Comparison of ENCODE assay signal across 8 cellular contexts in the genomic region with DNA sequence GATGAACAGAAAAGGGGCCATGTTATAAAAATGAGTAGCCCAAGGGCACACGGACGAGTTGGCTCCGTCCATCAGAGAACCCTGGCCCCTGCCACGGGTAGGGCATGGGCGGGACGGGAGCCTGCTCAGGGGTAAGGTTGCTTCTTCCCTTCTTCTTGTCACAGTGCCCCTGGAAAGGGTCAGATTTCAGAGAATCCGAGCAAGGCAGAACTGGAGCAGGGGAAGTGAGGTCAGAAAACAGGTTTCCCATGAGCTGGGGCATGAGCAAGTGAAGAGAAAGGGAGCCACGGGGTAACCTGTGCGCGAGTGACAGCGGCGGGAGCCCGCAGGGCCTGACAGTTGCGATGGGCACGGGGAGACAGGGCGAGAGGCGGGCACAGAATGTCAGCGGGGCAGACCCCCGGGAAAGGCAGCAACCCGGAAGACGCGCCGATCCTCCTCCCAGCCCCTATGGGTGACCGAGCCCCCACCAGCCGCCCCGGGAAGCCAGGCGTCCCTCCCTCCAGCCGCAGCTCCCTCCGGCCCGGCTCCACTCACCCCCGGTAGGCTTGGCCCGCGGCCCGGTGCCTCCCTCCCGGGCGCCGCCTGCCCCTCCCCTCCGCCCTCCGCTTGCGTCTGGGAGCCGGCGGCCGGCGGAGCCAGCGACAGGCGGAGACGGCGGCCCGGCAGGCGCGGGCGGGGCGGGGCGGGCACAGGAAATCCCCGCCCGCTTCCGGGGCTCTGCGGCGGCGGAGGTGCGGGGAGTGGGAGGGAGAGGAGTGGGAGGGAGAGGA. TPM values are rescaled to one million over a fixed set of nuclear protein-coding genes. Genes with fewer than 3 reads are reported as not detected.
DNase-seq lines count a peak whose midpoint lies in the region; ATAC-seq and TF ChIP-seq lines count a peak whose summit lies in the region.

A gene (minus strand): TSS at position 671 of the 773 bp plus-strand sequence. CDS start 2,829 bp downstream, outside the sequence.

- in situ Hi-C loops in KBM-7 (cut with MboI; ENCODE audit: low pct_unique_long_range_greater_than_20kb, low sequenced_read_pairs) = no loop called here

- peak within 1 kb of the TSS; percentile 77 for H3K9ac ChIP-seq in SK-N-MC (ENCODE audit: insufficient read length)

- peak within 1 kb of the TSS; percentile 97 for H3K4me3 Mint-ChIP-seq in activated naive CD4-positive, alpha-beta T cell treated with anti-CD3 and anti-CD28 coated beads, Interleukin-2, amount 50 U/mL, for 24 hours
- H3K4me3 Mint-ChIP-seq in osteocyte (ENCODE audit: unreplicated experiment) = peak within 1 kb of the TSS; percentile 90

- H3K27ac ChIP-seq in SK-N-MC (peak within 1 kb of the TSS; percentile 55), thoracic aorta (peak within 1 kb of the TSS; percentile 76 to 86)

- H3K9me3 ChIP-seq in SK-N-MC (ENCODE audit: low read depth, low read length) = no peaks in the 10 kb centered on the region
- H3K9me3 ChIP-seq in thoracic aorta = no peaks in the 10 kb centered on the region

- H3K36me3 ChIP-seq in SK-N-MC (ENCODE audit: insufficient read depth, low read length) (peaks cover 25% of the 10 kb centered on the region), thoracic aorta (peaks cover 12% of the 10 kb centered on the region)

- peak within 1 kb of the TSS; percentile 95 for H3K27ac Mint-ChIP-seq in activated naive CD4-positive, alpha-beta T cell treated with anti-CD3 and anti-CD28 coated beads, Interleukin-2, amount 50 U/mL, for 24 hours
- H3K27ac Mint-ChIP-seq in osteocyte (ENCODE audit: unreplicated experiment) = peak within 1 kb of the TSS; percentile 89

- no peaks in the 10 kb centered on the region for H3K27me3 ChIP-seq in thoracic aorta (replicated peaks; ENCODE audit: insufficient read depth)

- DNase-seq in Daoy (ENCODE audit: low read depth) (peak; percentile 88), KBM-7 (peak; percentile 58), SK-N-MC (ENCODE audit: low read depth, low spot score) (no peak), head of caudate nucleus (peak; percentile 27 to 92 (median 82)), osteocyte (ENCODE audit: extremely low spot score, unreplicated experiment) (peak; percentile 90), thoracic aorta (ENCODE audit: low spot score) (peak; percentile 22)

- TF ChIP-seq CTCF in osteocyte (IDR thresholded peaks at IDR 0.05) (no peak), thoracic aorta (IDR thresholded peaks at IDR 0.05) (no peak)

- no peaks in the 10 kb centered on the region for H3K27me3 Mint-ChIP-seq in activated naive CD4-positive, alpha-beta T cell treated with anti-CD3 and anti-CD28 coated beads, Interleukin-2, amount 50 U/mL, for 24 hours
- H3K27me3 Mint-ChIP-seq in osteocyte (ENCODE audit: unreplicated experiment) = no peaks in the 10 kb centered on the region

- peak within 1 kb of the TSS; percentile 92 for H3K4me3 ChIP-seq in SK-N-MC
- peak within 1 kb of the TSS; percentile 79 for H3K4me3 ChIP-seq in thoracic aorta

- H3K4me1 Mint-ChIP-seq in activated naive CD4-positive, alpha-beta T cell treated with anti-CD3 and anti-CD28 coated beads, Interleukin-2, amount 50 U/mL, for 24 hours = peaks cover 45% of the 10 kb centered on the region
- H3K4me1 Mint-ChIP-seq in osteocyte (ENCODE audit: unreplicated experiment) = peaks cover 15% of the 10 kb centered on the region

- H3K9me3 Mint-ChIP-seq in activated naive CD4-positive, alpha-beta T cell treated with anti-CD3 and anti-CD28 coated beads, Interleukin-2, amount 50 U/mL, for 24 hours = no peaks in the 10 kb centered on the region
- H3K9me3 Mint-ChIP-seq in osteocyte (ENCODE audit: unreplicated experiment) = no peaks in the 10 kb centered on the region

- H3K4me1 ChIP-seq in thoracic aorta (ENCODE audit: control insufficient read depth in 1 of 2, low read depth in 2 of 2) = peaks cover 10 to 32% of the 10 kb centered on the region in 2 donors

- peak; percentile 80 for ATAC-seq in GM21619 (IDR thresholded peaks at IDR 0.05; ENCODE audit: unreplicated experiment)
- ATAC-seq in thoracic aorta (ENCODE audit: insufficient number of reproducible peaks, low FRiP score, low read depth) = peak; percentile 51

- intact Hi-C loops in head of caudate nucleus (cut with DNase I) = no loop called here

- peaks cover 22% of the 10 kb centered on the region for H3K36me3 Mint-ChIP-seq in activated naive CD4-positive, alpha-beta T cell treated with anti-CD3 and anti-CD28 coated beads, Interleukin-2, amount 50 U/mL, for 24 hours
- H3K36me3 Mint-ChIP-seq in osteocyte (ENCODE audit: unreplicated experiment) = peaks cover 18% of the 10 kb centered on the region

RNA-seq across cellular contexts. Expression of the gene that starts here (rescaled TPM):
- total RNA-seq in Daoy (2014; rRNA removed; shearing (Covaris generic)) = 11.1 and 12.2 TPM in 2 replicates
- total RNA-seq in osteocyte (11.9 and 18.5 TPM in 2 replicates), thoracic aorta (10 to 100 TPM; 24.6 to 30.8 TPM)
